Comparison of ENCODE assay signal across 20 cellular contexts in genomic region chr15:55999635-56000034, GRCh38. TPM values are rescaled to one million over a fixed set of nuclear protein-coding genes. Genes with fewer than 3 reads are reported as not detected.
A peak's percentile ranks its signal among the peaks of the same experiment; 100 is the strongest.
DNase-seq lines count a peak whose midpoint lies in the region; ATAC-seq and TF ChIP-seq lines count a peak whose summit lies in the region.
"Had no signal": no experiment of that assay in that cellular context is flagged by ENCODE, and none has a peak within 500 bp of the region (broad histone marks: within the 10 kb centered on the region; RNA-seq: fewer than 3 reads in every experiment).

No MANE protein-coding gene starts in this region.

- no peak overlapping the region for H3K4me3 Mint-ChIP-seq in stimulated activated effector memory CD8-positive, alpha-beta T cell treated with anti-CD3 and anti-CD28 coated beads, Interleukin-12 subunit alpha, Interleukin-12 subunit beta, amount 100 ng/mL, for 72 hours
- H3K4me3 Mint-ChIP-seq: CD14-positive monocyte had no signal

- H3K27ac Mint-ChIP-seq in stimulated activated effector memory CD8-positive, alpha-beta T cell treated with anti-CD3 and anti-CD28 coated beads, Interleukin-12 subunit alpha, Interleukin-12 subunit beta, amount 100 ng/mL, for 72 hours: no peak overlapping the region
- H3K27ac Mint-ChIP-seq: CD14-positive monocyte had no signal

- H2AFZ ChIP-seq in PC-9: no peak overlapping the region
- H2AFZ ChIP-seq: GM23248 had no signal

- H3K36me3 ChIP-seq in PC-9 (ENCODE audit: low read depth) (no peaks in the 10 kb centered on the region), esophagus squamous epithelium (no peaks in the 10 kb centered on the region)

- no peak overlapping the region for H3K4me3 ChIP-seq in PC-9
- H3K4me3 ChIP-seq in esophagus squamous epithelium: no peak overlapping the region
- H3K4me3 ChIP-seq: GM23248 had no signal

- CTCF ChIA-PET in PC-9 (lab: Charles Lee): no interaction called here

- POLR2A ChIA-PET in PC-9 (lab: Charles Lee; ENCODE audit: unreplicated experiment): interaction anchor here (0.6 kb wide), 1 partner anchor 149 kb away, joined by 4 read pairs; no protein-coding TSS in a partner anchor

- WGBS in esophagus squamous epithelium, 2 donors: 31 to 67% methylated on average over 1 of the region's 1 CpG

- H3K27me3 ChIP-seq in PC-9 (ENCODE audit: insufficient read depth, low read depth) (no peaks in the 10 kb centered on the region), esophagus squamous epithelium (no peaks in the 10 kb centered on the region)

- H3K79me2 ChIP-seq in PC-9 (ENCODE audit: low read depth): no peaks in the 10 kb centered on the region

- DNase-seq in HPDE6-E6E7 (ENCODE audit: extremely low spot score): peak; percentile 63
- peak; percentile 29 to 65 for DNase-seq in PC-9
- no peak for DNase-seq in esophagus squamous epithelium (lab: John Stamatoyannopoulos, UW)
- DNase-seq in stimulated activated effector memory CD8-positive, alpha-beta T cell treated with anti-CD3 and anti-CD28 coated beads, Interleukin-12 subunit alpha, Interleukin-12 subunit beta, amount 100 ng/mL, for 72 hours (ENCODE audit: low spot score in 2 of 2): no peak
- no peak for DNase-seq in HUDEP-2 (lab: John Stamatoyannopoulos, UW; ENCODE audit: unreplicated experiment in 76 of 76)
- DNase-seq in NCI-H446 (lab: John Stamatoyannopoulos, UW): no peak
- no peak for DNase-seq in LoVo (ENCODE audit: low spot score)
- DNase-seq: AML-193, DMS53, GM23248, Kasumi-1, NCI-H1417 treated with DMSO at 0.1 percent for 48 hours, NCI-H1930, NCI-H2171, NCI-H748 treated with DMSO at 0.1 percent for 48 hours had no signal

- no peaks in the 10 kb centered on the region for H3K4me1 Mint-ChIP-seq in stimulated activated effector memory CD8-positive, alpha-beta T cell treated with anti-CD3 and anti-CD28 coated beads, Interleukin-12 subunit alpha, Interleukin-12 subunit beta, amount 100 ng/mL, for 72 hours

- ATAC-seq in stimulated activated effector memory CD8-positive, alpha-beta T cell treated with anti-CD3 and anti-CD28 coated beads, Interleukin-12 subunit alpha, Interleukin-12 subunit beta, amount 100 ng/mL, for 72 hours: peak; percentile 39
- ATAC-seq in GM19463 (IDR thresholded peaks at IDR 0.05; ENCODE audit: unreplicated experiment): no peak
- ATAC-seq: HCT116, HepG2, Right ventricle myocardium inferior had no signal

- H3K9me3 ChIP-seq in PC-9 (ENCODE audit: insufficient read depth, low read depth): no peaks in the 10 kb centered on the region
- H3K9me3 ChIP-seq in esophagus squamous epithelium: no peaks in the 10 kb centered on the region

- H3F3A ChIP-seq in PC-9 (ENCODE audit: insufficient read depth, low read depth): peaks cover 33% of the 10 kb centered on the region

- TF ChIP-seq POLR2A in esophagus squamous epithelium (IDR thresholded peaks at IDR 0.05): no peak

- no peaks in the 10 kb centered on the region for H3K9me2 ChIP-seq in PC-9 (ENCODE audit: insufficient read depth)

- H3K9me3 Mint-ChIP-seq in stimulated activated effector memory CD8-positive, alpha-beta T cell treated with anti-CD3 and anti-CD28 coated beads, Interleukin-12 subunit alpha, Interleukin-12 subunit beta, amount 100 ng/mL, for 72 hours: no peaks in the 10 kb centered on the region
- H3K9me3 Mint-ChIP-seq: CD14-positive monocyte had no signal

- intact Hi-C loops in PC-9 (cut with micrococcal nuclease; ENCODE audit: unreplicated experiment): loop anchor here (2.0 to 10.0 kb wide), 2 partner anchors 41 to 245 kb away; partner anchors contain the start of gene RFX7
- intact Hi-C loops in esophagus squamous epithelium (cut with DNase I): no loop called here

- H3K4me1 ChIP-seq in PC-9 (replicated peaks; ENCODE audit: insufficient read depth): peaks cover 61% of the 10 kb centered on the region
- peaks cover 0 to 50% (median 17%) of the 10 kb centered on the region in 3 donors for H3K4me1 ChIP-seq in esophagus squamous epithelium

- no TSS peak for BruUV-seq in PC-9 (replicated peaks; lab: Mats Ljungman, UMichigan)

- no peaks in the 10 kb centered on the region for H3K36me3 Mint-ChIP-seq in stimulated activated effector memory CD8-positive, alpha-beta T cell treated with anti-CD3 and anti-CD28 coated beads, Interleukin-12 subunit alpha, Interleukin-12 subunit beta, amount 100 ng/mL, for 72 hours
- H3K36me3 Mint-ChIP-seq: CD14-positive monocyte had no signal

- H3K4me2 ChIP-seq in PC-9: peak overlapping the region; percentile 61

- H3K27ac ChIP-seq in PC-9 (peak overlapping the region; percentile 54; the same call in 1 of the 2 replicates), esophagus squamous epithelium (peak overlapping the region in 3 of 4 donors; percentile 25 to 40 (median 30))
- H3K27ac ChIP-seq: GM23248 had no signal

- H4K20me1 ChIP-seq in PC-9 (ENCODE audit: insufficient read depth): no peaks in the 10 kb centered on the region

- TF ChIP-seq CTCF in PC-9 (conservative IDR thresholded peaks at IDR 0.05): no peak
- TF ChIP-seq CTCF in esophagus squamous epithelium (IDR thresholded peaks at IDR 0.05): no peak

RNA-seq across cellular contexts. Expression of gene NEDD4, which starts 6.2 kb away (rescaled TPM):
- 17.8 and 24.5 TPM in 2 replicates for total RNA-seq in PC-9 (2021)
- total RNA-seq in esophagus squamous epithelium: 10 to 100 TPM in 3 of 4 donors, 1 to 10 TPM in 1; 4.5 to 15.1 (median 11.7) TPM

Comparison
In these comparisons a context has a peak if more than half of its experiments do, and no peak if none do; other contexts are left out.
1. DNase-seq: peak in HPDE6-E6E7 (single experiment) and PC-9 (2 of 2); none in esophagus squamous epithelium (single experiment), stimulated activated effector memory CD8-positive, alpha-beta T cell treated with anti-CD3 and anti-CD28 coated beads, Interleukin-12 subunit alpha, Interleukin-12 subunit beta, amount 100 ng/mL, for 72 hours (0 of 2), HUDEP-2 (0 of 76), NCI-H446 (0 of 2) and LoVo (single experiment).